ENCODE assay signal across 12 cellular contexts in genomic region chr1:224331326-224331725, GRCh38. TPM values are rescaled to one million over a fixed set of nuclear protein-coding genes. Genes with fewer than 3 reads are reported as not detected.
DNase-seq lines count a peak whose midpoint lies in the region; TF ChIP-seq lines count a peak whose summit lies in the region.
"Had no signal": no experiment of that assay in that cellular context is flagged by ENCODE, and none has a peak within 500 bp of the region (broad histone marks: within the 10 kb centered on the region; RNA-seq: fewer than 3 reads in every experiment).

No MANE protein-coding gene starts in this region.

- H3K4me3 ChIP-seq in OCI-LY1 (ENCODE audit: low read depth, low read length, poor library complexity, severe bottlenecking) (no peak overlapping the region), suprapubic skin (peak overlapping the region; percentile 78), esophagus squamous epithelium (peak overlapping the region in 1 of 4 donors; percentile 78)

- no peaks in the 10 kb centered on the region for H3F3A ChIP-seq in OCI-LY1 (ENCODE audit: insufficient read depth, low read length)

- peaks cover 45% of the 10 kb centered on the region for H3K4me1 Mint-ChIP-seq in activated naive CD8-positive, alpha-beta T cell (ENCODE audit: low read depth)
- H3K4me1 Mint-ChIP-seq in activated naive CD8-positive, alpha-beta T cell treated with anti-CD3 and anti-CD28 coated beads for 36 hours, result peaks cover 32% of the 10 kb centered on the region
- peaks cover 20% of the 10 kb centered on the region for H3K4me1 Mint-ChIP-seq in endothelial cell (ENCODE audit: unreplicated experiment)

- H3K36me3 ChIP-seq in OCI-LY1 (ENCODE audit: insufficient read depth, low read length), result peaks cover 4% of the 10 kb centered on the region; the same call in 1 of the 2 replicates
- H3K36me3 ChIP-seq in suprapubic skin, result no peaks in the 10 kb centered on the region
- no peaks in the 10 kb centered on the region for H3K36me3 ChIP-seq in esophagus squamous epithelium

- TF ChIP-seq POLR2A in suprapubic skin (IDR thresholded peaks at IDR 0.05) (no peak), esophagus squamous epithelium (IDR thresholded peaks at IDR 0.05) (no peak)

- WGBS in suprapubic skin, result 96% methylated on average over 2 of the region's 2 CpGs
- WGBS in esophagus squamous epithelium, 2 donors, result 80 to 100% methylated on average over 1 to 2 of the region's 2 CpGs

- H2AFZ ChIP-seq in OCI-LY1 (ENCODE audit: low read length), result no peak overlapping the region

- peak overlapping the region; percentile 98 for H3K9ac ChIP-seq in OCI-LY1 (ENCODE audit: low read length)

- no peak for TF ChIP-seq CTCF in OCI-LY1 (IDR thresholded peaks at IDR 0.05; ENCODE audit: low read length)
- no peak for TF ChIP-seq CTCF in endothelial cell (IDR thresholded peaks at IDR 0.05; ENCODE audit: unreplicated experiment)
- no peak for TF ChIP-seq CTCF in suprapubic skin (IDR thresholded peaks at IDR 0.05)
- no peak for TF ChIP-seq CTCF in esophagus squamous epithelium (IDR thresholded peaks at IDR 0.05)

- peak overlapping the region; percentile 100 for H3K27ac Mint-ChIP-seq in activated naive CD8-positive, alpha-beta T cell
- no peak overlapping the region for H3K27ac Mint-ChIP-seq in activated naive CD8-positive, alpha-beta T cell treated with anti-CD3 and anti-CD28 coated beads for 36 hours
- H3K27ac Mint-ChIP-seq in endothelial cell (ENCODE audit: unreplicated experiment), result no peak overlapping the region

- no peaks in the 10 kb centered on the region for H4K20me1 ChIP-seq in OCI-LY1 (ENCODE audit: insufficient read depth, low read length)

- peak overlapping the region; percentile 88; the same call in 1 of the 2 replicates for H3K4me2 ChIP-seq in OCI-LY1 (ENCODE audit: low read length)

- peaks cover 30% of the 10 kb centered on the region for H3K79me2 ChIP-seq in OCI-LY1 (ENCODE audit: insufficient read depth, low read length)

- no peaks in the 10 kb centered on the region for H3K36me3 Mint-ChIP-seq in activated naive CD8-positive, alpha-beta T cell
- no peaks in the 10 kb centered on the region for H3K36me3 Mint-ChIP-seq in activated naive CD8-positive, alpha-beta T cell treated with anti-CD3 and anti-CD28 coated beads for 36 hours
- H3K36me3 Mint-ChIP-seq in endothelial cell (ENCODE audit: low read depth, unreplicated experiment), result no peaks in the 10 kb centered on the region

- H3K4me3 Mint-ChIP-seq in activated naive CD8-positive, alpha-beta T cell, result peak overlapping the region; percentile 99
- no peak overlapping the region for H3K4me3 Mint-ChIP-seq in activated naive CD8-positive, alpha-beta T cell treated with anti-CD3 and anti-CD28 coated beads for 36 hours
- H3K4me3 Mint-ChIP-seq in endothelial cell (ENCODE audit: unreplicated experiment), result peak overlapping the region; percentile 99

- no peak for TF ChIP-seq EP300 in suprapubic skin (IDR thresholded peaks at IDR 0.05)

- DNase-seq in activated naive CD8-positive, alpha-beta T cell treated with anti-CD3 and anti-CD28 coated beads for 36 hours, result no peak
- DNase-seq in endothelial cell (ENCODE audit: low spot score), result no peak
- DNase-seq in suprapubic skin (ENCODE audit: low spot score in 2 of 2), result no peak
- DNase-seq in NCI-H1048 (lab: John Stamatoyannopoulos, UW), result no peak
- DNase-seq in iPS-NIHi7 (ENCODE audit: extremely low spot score), result no peak
- no peak for DNase-seq in esophagus squamous epithelium (lab: John Stamatoyannopoulos, UW)
- DNase-seq: activated CD8-positive, alpha-beta memory T cell treated with anti-CD3 and anti-CD28 coated beads, Interleukin-2, amount 50 U/mL, for 48 hours; foreskin fibroblast; left cardiac atrium; NCI-H510A had no signal

- no peaks in the 10 kb centered on the region for H3K9me3 Mint-ChIP-seq in activated naive CD8-positive, alpha-beta T cell (ENCODE audit: low read depth)
- H3K9me3 Mint-ChIP-seq in activated naive CD8-positive, alpha-beta T cell treated with anti-CD3 and anti-CD28 coated beads for 36 hours, result no peaks in the 10 kb centered on the region
- no peaks in the 10 kb centered on the region for H3K9me3 Mint-ChIP-seq in endothelial cell (ENCODE audit: unreplicated experiment)

- H3K4me1 ChIP-seq in OCI-LY1 (ENCODE audit: insufficient read depth, low read length, severe bottlenecking) (peaks cover 28% of the 10 kb centered on the region), suprapubic skin (peaks cover 30% of the 10 kb centered on the region), esophagus squamous epithelium (peaks cover 8 to 37% (median 13%) of the 10 kb centered on the region in 3 donors)

- H3K9me2 ChIP-seq in OCI-LY1 (ENCODE audit: low read depth, low read length), result no peaks in the 10 kb centered on the region

- H3K27me3 ChIP-seq in OCI-LY1 (ENCODE audit: insufficient read depth, low read length) (no peaks in the 10 kb centered on the region), suprapubic skin (no peaks in the 10 kb centered on the region), esophagus squamous epithelium (no peaks in the 10 kb centered on the region)

- H3K27me3 Mint-ChIP-seq in activated naive CD8-positive, alpha-beta T cell, result no peaks in the 10 kb centered on the region
- H3K27me3 Mint-ChIP-seq in activated naive CD8-positive, alpha-beta T cell treated with anti-CD3 and anti-CD28 coated beads for 36 hours, result no peaks in the 10 kb centered on the region
- H3K27me3 Mint-ChIP-seq in endothelial cell (ENCODE audit: unreplicated experiment), result peaks cover 3% of the 10 kb centered on the region

- intact Hi-C loops in esophagus squamous epithelium (cut with DNase I), result loop anchor here (10.0 kb wide), 1 partner anchor 217 kb away; the partner anchor contains the start of gene FBXO28

- no peaks in the 10 kb centered on the region for H3K9me3 ChIP-seq in OCI-LY1 (ENCODE audit: low read length)
- no peaks in the 10 kb centered on the region for H3K9me3 ChIP-seq in suprapubic skin
- H3K9me3 ChIP-seq in esophagus squamous epithelium, result no peaks in the 10 kb centered on the region

- H3K27ac ChIP-seq in OCI-LY1 (ENCODE audit: low read depth, low read length, poor library complexity, severe bottlenecking), result no peak overlapping the region
- H3K27ac ChIP-seq in suprapubic skin, result no peak overlapping the region
- peak overlapping the region in 2 of 4 donors; percentile 95 to 97 for H3K27ac ChIP-seq in esophagus squamous epithelium

RNA-seq across cellular contexts. Expression of gene NVL, which starts 1.4 kb away (rescaled TPM):
- 10 to 100 TPM; 41.6 to 45.2 TPM for total RNA-seq in activated naive CD8-positive, alpha-beta T cell treated with anti-CD3 and anti-CD28 coated beads for 36 hours
- 44.5 TPM for total RNA-seq in endothelial cell (ENCODE audit: unreplicated experiment)
- total RNA-seq in suprapubic skin, result 10 to 100 TPM; 31.7 to 86.4 (median 36.8) TPM
- 10 to 100 TPM; 10.5 to 27.7 (median 22.0) TPM for total RNA-seq in esophagus squamous epithelium

RNA-seq across cellular contexts. Expression of gene CNIH4, which starts 25.4 kb away (rescaled TPM):
- 10 to 100 TPM; 48.5 to 53.2 TPM for total RNA-seq in activated naive CD8-positive, alpha-beta T cell treated with anti-CD3 and anti-CD28 coated beads for 36 hours
- 59.9 TPM for total RNA-seq in endothelial cell (ENCODE audit: unreplicated experiment)
- total RNA-seq in suprapubic skin, result 10 to 100 TPM; 27.8 to 49.5 (median 29.8) TPM
- total RNA-seq in esophagus squamous epithelium, result 10 to 100 TPM; 19.1 to 51.7 (median 34.0) TPM
